2 cellular contexts compared by ENCODE assay signal in the genomic region with DNA sequence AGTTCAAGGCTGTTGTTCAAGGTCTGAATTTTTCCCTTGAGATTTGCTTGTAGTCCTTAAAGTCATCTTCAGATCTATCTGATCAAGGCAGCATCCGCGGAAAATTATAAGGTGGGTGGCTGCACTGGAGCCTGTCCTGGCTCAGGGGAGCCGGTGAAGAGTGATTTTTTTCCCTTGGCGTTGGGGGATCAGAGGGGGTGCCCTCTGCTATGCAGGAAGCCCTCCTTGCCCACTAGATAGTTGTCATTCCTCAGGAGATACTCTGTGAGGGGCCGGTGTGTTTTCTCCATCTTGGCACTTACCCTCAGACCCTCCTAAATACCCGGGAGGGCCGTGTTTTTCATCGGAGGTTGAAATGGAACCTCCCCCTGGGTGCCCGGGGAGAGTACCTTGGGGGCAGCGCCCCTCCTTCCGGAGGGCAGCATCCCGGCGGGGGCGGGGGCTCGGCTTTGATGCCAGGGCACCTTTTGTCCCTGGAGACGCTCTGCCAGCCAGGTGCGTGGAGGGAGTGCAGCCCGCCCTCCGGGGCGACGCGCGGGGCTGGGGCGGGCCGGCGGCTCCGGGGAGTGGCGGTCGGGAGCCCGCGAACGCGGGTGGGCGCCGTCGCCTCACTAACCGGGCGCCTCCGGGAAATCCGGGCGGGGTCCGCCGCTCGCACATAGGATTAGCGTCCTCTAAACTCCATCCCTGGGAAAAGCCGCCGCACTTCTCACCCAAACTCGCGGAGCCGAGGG.
A peak's percentile ranks its signal among the peaks of the same experiment; 100 is the strongest.
TF ChIP-seq lines count a peak whose summit lies in the region.

No MANE protein-coding gene starts in this region.

TF ChIP-seq in A549, 52 proteins besides CTCF, POLR2A, EP300 and RAD21:
- TF ChIP-seq, protein P1, sequence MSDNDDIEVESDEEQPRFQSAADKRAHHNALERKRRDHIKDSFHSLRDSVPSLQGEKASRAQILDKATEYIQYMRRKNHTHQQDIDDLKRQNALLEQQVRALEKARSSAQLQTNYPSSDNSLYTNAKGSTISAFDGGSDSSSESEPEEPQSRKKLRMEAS (IDR thresholded peaks at IDR 0.05): peak; percentile 3; the same call in 1 of the 2 replicates

TF ChIP-seq in HepG2, 621 proteins besides CTCF, POLR2A, EP300 and RAD21:
- TF ChIP-seq MYC (CRISPR knock-in tag; IDR thresholded peaks at IDR 0.05; ENCODE audit: borderline replicate concordance) (0 out of 2 replicates have a peak, but pooled peaks have one; percentile 1), HNRNPL (IDR thresholded peaks at IDR 0.05; ENCODE audit: low read depth, low read length) (0 out of 2 replicates have a peak, but pooled peaks have one; percentile 74), YEATS4 (CRISPR knock-in tag; IDR thresholded peaks at IDR 0.05; ENCODE audit: borderline replicate concordance) (peak; percentile 9; the same call in 1 of the 2 replicates)
